ENCODE assay signal across 8 cellular contexts in genomic region chr10:90911133-90912048, GRCh38.
DNase-seq lines count a peak whose midpoint lies in the region; ATAC-seq and TF ChIP-seq lines count a peak whose summit lies in the region.
"Not testable (repeated sequence)": the region's sequence is repeated elsewhere in the genome, so short reads cannot be mapped to it uniquely, and the experiment has no call there.

No MANE protein-coding gene starts in this region.

- DNase-seq in DMS 273 (lab: John Stamatoyannopoulos, UW; ENCODE audit: unreplicated experiment) = peak; percentile 80
- peak; percentile 32 to 40 for DNase-seq in NOMO-1 (lab: John Stamatoyannopoulos, UW; ENCODE audit: unreplicated experiment in 2 of 2)
- DNase-seq in activated CD8-positive, alpha-beta memory T cell treated with anti-CD3 and anti-CD28 coated beads for 1 hour (ENCODE audit: extremely low read depth in 1 of 2, low read depth in 1 of 2) = peak; percentile 4 to 7
- DNase-seq in effector CD4-positive, alpha-beta T cell = peak; percentile 27
- peak; percentile 94 for DNase-seq in medulla oblongata (ENCODE audit: extremely low spot score)
- DNase-seq in stimulated activated CD8-positive, alpha-beta memory T cell treated with anti-CD3 and anti-CD28 coated beads, Interleukin-4, amount 100 ng/mL, for 24 hours (ENCODE audit: low read depth) = peak; percentile 0

- TF ChIP-seq EP300 in Ishikawa (IDR thresholded peaks at IDR 0.05; ENCODE audit: borderline replicate concordance) = not testable (repeated sequence)

- peak; percentile 98 for TF ChIP-seq RAD21 in Ishikawa (IDR thresholded peaks at IDR 0.05; ENCODE audit: low read depth)

- ATAC-seq in GM21526 (IDR thresholded peaks at IDR 0.05; ENCODE audit: low FRiP score, unreplicated experiment) = peak; percentile 82

TF ChIP-seq in Ishikawa, 13 proteins besides CTCF, POLR2A, EP300 and RAD21:
- TF ChIP-seq TEAD4 (IDR thresholded peaks at IDR 0.05) = peak; percentile 73
- TF ChIP-seq MAX (IDR thresholded peaks at IDR 0.05) = 0 out of 2 replicates have a peak, but pooled peaks have one; percentile 35
- peak; percentile 40; the same call in 1 of the 2 replicates for TF ChIP-seq CREB1 (IDR thresholded peaks at IDR 0.05; ENCODE audit: low read depth)
- TF ChIP-seq TCF12 (IDR thresholded peaks at IDR 0.05; ENCODE audit: low read depth) = peak; percentile 53; the same call in 1 of the 2 replicates
- TF ChIP-seq, protein P1, sequence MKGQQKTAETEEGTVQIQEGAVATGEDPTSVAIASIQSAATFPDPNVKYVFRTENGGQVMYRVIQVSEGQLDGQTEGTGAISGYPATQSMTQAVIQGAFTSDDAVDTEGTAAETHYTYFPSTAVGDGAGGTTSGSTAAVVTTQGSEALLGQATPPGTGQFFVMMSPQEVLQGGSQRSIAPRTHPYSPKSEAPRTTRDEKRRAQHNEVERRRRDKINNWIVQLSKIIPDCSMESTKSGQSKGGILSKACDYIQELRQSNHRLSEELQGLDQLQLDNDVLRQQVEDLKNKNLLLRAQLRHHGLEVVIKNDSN (IDR thresholded peaks at IDR 0.05) = peak; percentile 5; the same call in 1 of the 2 replicates
- peak; percentile 42 for TF ChIP-seq NFIC (IDR thresholded peaks at IDR 0.05)

Comparison
In these comparisons a context has a peak if more than half of its experiments do, and no peak if none do; other contexts are left out.
1. Peak in every context shown above with its lines: DNase-seq and ATAC-seq.
2. DNase-seq: peak in every context shown above with its lines; median percentile 94 in medulla oblongata; 80 in DMS 273; 36 in NOMO-1; 27 in effector CD4-positive, alpha-beta T cell; 6 in activated CD8-positive, alpha-beta memory T cell treated with anti-CD3 and anti-CD28 coated beads for 1 hour; 0 in stimulated activated CD8-positive, alpha-beta memory T cell treated with anti-CD3 and anti-CD28 coated beads, Interleukin-4, amount 100 ng/mL, for 24 hours.